Comparison of ENCODE assay signal across 26 cellular contexts in the genomic region with DNA sequence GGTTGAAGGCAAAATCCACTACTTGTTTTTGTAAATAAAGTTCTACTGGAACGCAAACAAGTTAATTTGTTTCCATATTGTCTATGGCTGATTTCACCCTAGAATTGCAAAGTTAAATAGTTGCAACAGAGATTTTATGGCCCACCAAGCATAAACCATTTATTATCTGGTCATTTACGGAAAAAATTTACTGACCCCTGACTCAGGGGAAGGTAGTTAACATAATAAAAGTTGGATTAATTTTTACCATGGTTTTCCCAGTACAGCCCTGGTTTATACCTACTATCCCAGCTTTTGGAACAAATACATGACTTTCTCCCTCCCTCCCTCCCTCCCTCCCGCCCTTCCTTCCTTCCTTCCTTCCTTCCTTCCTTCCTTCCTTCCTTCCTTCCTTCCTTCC.
"Had no signal": no experiment of that assay in that cellular context is flagged by ENCODE, and none has a peak within 500 bp of the region (broad histone marks: within the 10 kb centered on the region; RNA-seq: fewer than 3 reads in every experiment).

No MANE protein-coding gene starts in this region.

- H2AFZ ChIP-seq: hepatocyte had no signal

- H3K4me1 ChIP-seq: esophagus squamous epithelium, gastroesophageal sphincter, heart left ventricle, left lung, lower lobe of right lung had no signal

- H3K9me3 ChIP-seq: esophagus squamous epithelium, gastroesophageal sphincter, heart left ventricle, left lung, lower lobe of right lung, mucosa of descending colon had no signal

- FAIRE-seq: colon, endothelial cell of umbilical vein, frontal cortex, kidney had no signal

- H3K27ac ChIP-seq: coronary artery, dorsolateral prefrontal cortex, esophagus squamous epithelium, gastroesophageal sphincter, heart left ventricle, hepatocyte, left lung, lower lobe of right lung had no signal

- ATAC-seq: esophagus mucosa, gastroesophageal sphincter, heart left ventricle, left cardiac atrium, left lung, left ventricle myocardium superior, lower lobe of right lung, mucosa of descending colon had no signal

- H3K79me2 ChIP-seq: hepatocyte had no signal

- H3K4me3 ChIP-seq: coronary artery, dorsolateral prefrontal cortex, esophagus squamous epithelium, gastroesophageal sphincter, heart left ventricle, hepatocyte, left lung, lower lobe of right lung, mucosa of descending colon had no signal

- H3K27me3 ChIP-seq: esophagus squamous epithelium, gastroesophageal sphincter, heart left ventricle, hepatocyte, left lung had no signal

- H3K36me3 ChIP-seq: esophagus squamous epithelium, gastroesophageal sphincter, heart left ventricle, left lung, lower lobe of right lung had no signal

- H3K4me2 ChIP-seq: hepatocyte had no signal

- DNase-seq: dermis blood vessel endothelial cell; dorsolateral prefrontal cortex; effector CD4-positive, alpha-beta T cell; effector memory CD4-positive, alpha-beta T cell; erythroblast; esophagus squamous epithelium; foreskin fibroblast; heart left ventricle; hypothalamus; immature natural killer cell; islet precursor cell; kidney; left cardiac atrium; left lung; left ventricle myocardium superior; lower lobe of right lung; mesenchymal stem cell; mucosa of descending colon; naive B cell had no signal
